ENCODE assay signal across 1 cellular context in genomic region chr19:47485210-47485609, GRCh38.
TF ChIP-seq lines count a peak whose summit lies in the region.

No MANE protein-coding gene starts in this region.

TF ChIP-seq in HCT116, 20 proteins besides CTCF, POLR2A, EP300 and RAD21:
- TF ChIP-seq REST (IDR thresholded peaks at IDR 0.05; ENCODE audit: low read depth): no peak
- no peak for TF ChIP-seq ZFX (IDR thresholded peaks at IDR 0.05)
- TF ChIP-seq EZH2 (IDR thresholded peaks at IDR 0.05): no peak
- TF ChIP-seq TCF7L2 (IDR thresholded peaks at IDR 0.05; ENCODE audit: borderline replicate concordance, extremely low read depth, insufficient read depth, insufficient read length): no peak
- TF ChIP-seq EGR1 (IDR thresholded peaks at IDR 0.05; ENCODE audit: low read depth): no peak
- TF ChIP-seq EZH2phosphoT487 (IDR thresholded peaks at IDR 0.05; ENCODE audit: borderline replicate concordance): no peak
- no peak for TF ChIP-seq ATF3 (IDR thresholded peaks at IDR 0.05)
